8 cellular contexts compared by ENCODE assay signal in the genomic region with DNA sequence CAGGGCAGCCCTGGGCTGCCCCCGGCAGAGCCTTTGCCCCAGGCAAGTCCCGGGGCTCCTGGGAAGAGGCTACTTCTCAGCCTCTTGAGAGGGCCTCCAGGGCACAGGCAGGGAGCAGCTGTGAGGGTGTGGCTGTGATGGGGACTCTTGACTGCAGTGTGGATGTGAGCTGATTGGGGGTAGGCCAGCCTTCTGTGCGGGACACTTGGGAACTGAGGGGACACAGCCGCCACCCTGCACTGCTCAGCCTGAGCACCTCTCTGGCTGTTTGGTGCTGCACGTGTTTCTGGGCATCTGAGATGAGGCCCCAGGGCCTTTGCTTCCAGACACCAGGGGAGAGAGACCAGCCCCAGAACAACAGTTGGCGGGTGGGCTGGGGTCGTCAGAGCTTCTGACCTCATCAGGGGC.
A peak's percentile ranks its signal among the peaks of the same experiment; 100 is the strongest.
DNase-seq lines count a peak whose midpoint lies in the region; ATAC-seq and TF ChIP-seq lines count a peak whose summit lies in the region.

No MANE protein-coding gene starts in this region.

- peaks cover 4% of the 10 kb centered on the region for H3K79me1 ChIP-seq in mesenchymal stem cell (replicated peaks; ENCODE audit: low read length, poor library complexity, severe bottlenecking)

- peak overlapping the region; percentile 56 for H4K8ac ChIP-seq in mesenchymal stem cell (ENCODE audit: low read length)

- peaks cover 0 to 26% of the 10 kb centered on the region in 2 experiments for H3K36me3 ChIP-seq in mesenchymal stem cell (ENCODE audit: control insufficient read depth in 1 of 2, insufficient read depth in 2 of 2, low read depth in 1 of 2, low read length in 2 of 2)
- H3K36me3 ChIP-seq in BE2C, result no peaks in the 10 kb centered on the region

- H2BK120ac ChIP-seq in mesenchymal stem cell (ENCODE audit: low read depth, low read length), result no peak overlapping the region

- H3K4me1 ChIP-seq in mesenchymal stem cell (ENCODE audit: control insufficient read depth, insufficient read depth, low read depth, low read length) (peaks cover 66% of the 10 kb centered on the region), BE2C (no peaks in the 10 kb centered on the region)

- H3K14ac ChIP-seq in mesenchymal stem cell (ENCODE audit: low read length in 2 of 2), result no peak overlapping the region

- no peaks in the 10 kb centered on the region for H3K9me3 ChIP-seq in mesenchymal stem cell (ENCODE audit: control insufficient read depth, low read length)
- H3K9me3 ChIP-seq in BE2C, result no peaks in the 10 kb centered on the region

- peak overlapping the region in 1 of 2 experiments; percentile 46 for H3K4ac ChIP-seq in mesenchymal stem cell (ENCODE audit: low read depth in 1 of 2, low read length in 2 of 2)

- H2BK5ac ChIP-seq in mesenchymal stem cell (ENCODE audit: low read depth, low read length, poor library complexity, severe bottlenecking), result no peak overlapping the region

- H3K4me3 ChIP-seq in mesenchymal stem cell (ENCODE audit: insufficient read depth in 1 of 2, low read depth in 1 of 2, low read length in 2 of 2) (peak overlapping the region in 1 of 2 experiments; percentile 75), BE2C (ENCODE audit: low read depth, low read length) (no peak overlapping the region)

- no peak for TF ChIP-seq CTCF in BE2C (IDR thresholded peaks at IDR 0.05; ENCODE audit: low read depth, low read length)

- peak; percentile 36 for DNase-seq in GF-D8 (lab: John Stamatoyannopoulos, UW)
- peak; percentile 14 for DNase-seq in activated effector memory CD4-positive, alpha-beta T cell treated with Interleukin-2 at 50 U/mL for 16 hours
- no peak for DNase-seq in mesenchymal stem cell
- DNase-seq in NCI-H1417 treated with DMSO at 0.1 percent for 48 hours (lab: John Stamatoyannopoulos, UW), result no peak
- no peak for DNase-seq in BE2C
- DNase-seq in dedifferentiated amniotic fluid mesenchymal stem cell (ENCODE audit: extremely low spot score), result no peak
- DNase-seq in SKM-1 treated with dmso at 0.1 percent for 144 hours (lab: John Stamatoyannopoulos, UW; ENCODE audit: unreplicated experiment), result no peak

- H2BK15ac ChIP-seq in mesenchymal stem cell (ENCODE audit: low read depth, poor library complexity, severe bottlenecking), result no peak overlapping the region

- H3K27ac ChIP-seq in mesenchymal stem cell (ENCODE audit: low read length, poor library complexity, severe bottlenecking), result peak overlapping the region; percentile 6

- H3K23ac ChIP-seq in mesenchymal stem cell (ENCODE audit: low read length in 2 of 2), result no peak overlapping the region

- no peak overlapping the region for H2BK12ac ChIP-seq in mesenchymal stem cell (ENCODE audit: low read length in 2 of 2)

- H3K4me2 ChIP-seq in mesenchymal stem cell (ENCODE audit: low read length, poor library complexity, severe bottlenecking), result no peak overlapping the region

- no peak overlapping the region for H2AFZ ChIP-seq in mesenchymal stem cell (ENCODE audit: low read depth, low read length)

- peak overlapping the region; percentile 70 for H3K9ac ChIP-seq in mesenchymal stem cell (ENCODE audit: low read length)

- peak; percentile 29 for ATAC-seq in HG02642 (IDR thresholded peaks at IDR 0.05; ENCODE audit: poor library complexity, unreplicated experiment)

- H3K27me3 ChIP-seq in mesenchymal stem cell (ENCODE audit: control insufficient read depth in 1 of 2, insufficient read depth in 1 of 2, low read length in 2 of 2) (no peaks in the 10 kb centered on the region), BE2C (no peaks in the 10 kb centered on the region)

- 79% methylated on average over 7 of the region's 7 CpGs for WGBS in mesenchymal stem cell

- peak overlapping the region; percentile 94 for H4K91ac ChIP-seq in mesenchymal stem cell (ENCODE audit: low read length)

- H3K18ac ChIP-seq in mesenchymal stem cell (ENCODE audit: low read depth in 1 of 2, low read length in 2 of 2), result peak overlapping the region in 1 of 2 experiments; percentile 64

- H2AK5ac ChIP-seq in mesenchymal stem cell (ENCODE audit: low read length, severe bottlenecking), result no peak overlapping the region

Comparison
In these comparisons a context has a peak if more than half of its experiments do, and no peak if none do; other contexts are left out.
1. DNase-seq: peak in GF-D8 (single experiment) and activated effector memory CD4-positive, alpha-beta T cell treated with Interleukin-2 at 50 U/mL for 16 hours (single experiment); none in mesenchymal stem cell (single experiment), NCI-H1417 treated with DMSO at 0.1 percent for 48 hours (single experiment), BE2C (single experiment), dedifferentiated amniotic fluid mesenchymal stem cell (single experiment) and SKM-1 treated with dmso at 0.1 percent for 144 hours (single experiment).